Comparison of ENCODE assay signal across 1 cellular context in the genomic region with DNA sequence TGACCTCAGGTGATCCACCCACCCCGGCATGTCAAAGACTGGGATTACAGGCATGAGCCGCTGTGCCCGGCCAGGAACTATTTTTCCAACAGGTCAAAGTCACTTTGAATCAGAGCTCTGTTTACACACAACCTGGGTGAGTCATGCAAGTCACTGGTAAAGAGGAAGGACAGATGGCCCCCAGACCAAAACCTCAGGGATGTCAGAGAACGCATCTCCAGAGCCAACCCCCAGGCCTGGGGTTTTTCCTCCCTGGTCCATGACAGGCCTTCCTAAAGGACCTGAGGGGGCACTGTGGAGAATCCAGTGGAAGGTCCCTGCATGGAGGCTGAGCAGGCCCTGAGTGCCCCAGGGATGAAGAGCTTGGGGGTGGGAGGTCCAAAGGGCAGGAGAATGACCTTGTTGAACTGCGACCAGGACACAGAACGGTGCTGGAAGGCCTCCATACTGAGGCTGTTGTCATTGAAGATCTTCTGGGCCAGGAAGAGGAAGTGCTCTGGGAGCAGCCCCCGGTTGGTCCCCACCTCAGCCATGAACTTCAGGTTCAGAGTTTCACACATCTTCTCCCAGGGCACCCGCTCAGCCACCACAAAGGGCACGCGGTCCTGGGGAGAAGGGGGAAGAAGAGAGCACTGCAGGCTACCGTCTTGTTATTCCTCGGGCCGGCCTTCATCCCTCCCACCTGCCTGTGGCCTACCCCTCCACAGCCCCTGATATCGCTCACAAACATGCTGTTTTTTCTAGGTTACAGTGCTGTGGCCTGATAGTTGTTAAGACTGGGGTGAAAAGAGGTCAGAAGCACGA.
A peak's percentile ranks its signal among the peaks of the same experiment; 100 is the strongest.
TF ChIP-seq lines count a peak whose summit lies in the region.

No MANE protein-coding gene starts in this region.

TF ChIP-seq in HepG2, 621 proteins besides CTCF, POLR2A, EP300 and RAD21 (continued from another document and continues in another):
- TF ChIP-seq, protein P1, sequence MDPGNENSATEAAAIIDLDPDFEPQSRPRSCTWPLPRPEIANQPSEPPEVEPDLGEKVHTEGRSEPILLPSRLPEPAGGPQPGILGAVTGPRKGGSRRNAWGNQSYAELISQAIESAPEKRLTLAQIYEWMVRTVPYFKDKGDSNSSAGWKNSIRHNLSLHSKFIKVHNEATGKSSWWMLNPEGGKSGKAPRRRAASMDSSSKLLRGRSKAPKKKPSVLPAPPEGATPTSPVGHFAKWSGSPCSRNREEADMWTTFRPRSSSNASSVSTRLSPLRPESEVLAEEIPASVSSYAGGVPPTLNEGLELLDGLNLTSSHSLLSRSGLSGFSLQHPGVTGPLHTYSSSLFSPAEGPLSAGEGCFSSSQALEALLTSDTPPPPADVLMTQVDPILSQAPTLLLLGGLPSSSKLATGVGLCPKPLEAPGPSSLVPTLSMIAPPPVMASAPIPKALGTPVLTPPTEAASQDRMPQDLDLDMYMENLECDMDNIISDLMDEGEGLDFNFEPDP (CRISPR knock-in tag; conservative IDR thresholded peaks at IDR 0.05), result 0 out of 2 replicates have a peak, but pooled peaks have one; percentile 35
- TF ChIP-seq ZNF652 (CRISPR knock-in tag; IDR thresholded peaks at IDR 0.05; ENCODE audit: borderline replicate concordance, low read depth) (no peak; the same call in 1 of the 2 replicates), ATF7 (IDR thresholded peaks at IDR 0.05) (0 out of 2 replicates have a peak, but pooled peaks have one; percentile 25), ATF7 (CRISPR knock-in tag; IDR thresholded peaks at IDR 0.05) (peak; percentile 77), ZNF546 (CRISPR knock-in tag; conservative IDR thresholded peaks at IDR 0.05) (no peak), PHF20 (CRISPR knock-in tag; IDR thresholded peaks at IDR 0.05) (no peak), BCL6 (CRISPR knock-in tag; IDR thresholded peaks at IDR 0.05) (peak; percentile 34; the same call in 1 of the 2 replicates), POGZ (CRISPR knock-in tag; IDR thresholded peaks at IDR 0.05) (peak; percentile 50; the same call in 1 of the 2 replicates), IRX3 (CRISPR knock-in tag; IDR thresholded peaks at IDR 0.05; ENCODE audit: borderline replicate concordance, low read depth) (no peak), ZNF451 (CRISPR knock-in tag; IDR thresholded peaks at IDR 0.05) (no peak), SNAPC2 (CRISPR knock-in tag; IDR thresholded peaks at IDR 0.05) (0 out of 2 replicates have a peak, but pooled peaks have one; percentile 24), TBX2 (CRISPR knock-in tag; IDR thresholded peaks at IDR 0.05; ENCODE audit: borderline replicate concordance) (peak; percentile 65), ZSCAN9 (CRISPR knock-in tag; IDR thresholded peaks at IDR 0.05; ENCODE audit: borderline replicate concordance) (0 out of 2 replicates have a peak, but pooled peaks have one; percentile 18), MEIS2 (CRISPR knock-in tag; IDR thresholded peaks at IDR 0.05) (peak; percentile 60; the same call in 1 of the 2 replicates), ZBTB20 (CRISPR knock-in tag; IDR thresholded peaks at IDR 0.05; ENCODE audit: borderline replicate concordance, low read depth) (0 out of 2 replicates have a peak, but pooled peaks have one; percentile 47), ZNF563 (CRISPR knock-in tag; IDR thresholded peaks at IDR 0.05) (peak; percentile 39; the same call in 1 of the 2 replicates), TARDBP (CRISPR knock-in tag; IDR thresholded peaks at IDR 0.05) (peak; percentile 66; the same call in 1 of the 2 replicates), BORCS8-MEF2B (CRISPR knock-in tag; IDR thresholded peaks at IDR 0.05) (peak; percentile 14), RBFOX2 (IDR thresholded peaks at IDR 0.05; ENCODE audit: low read depth, low read length) (peak; percentile 55), EED (CRISPR knock-in tag; IDR thresholded peaks at IDR 0.05) (0 out of 2 replicates have a peak, but pooled peaks have one; percentile 20), TP53 (CRISPR knock-in tag; conservative IDR thresholded peaks at IDR 0.05) (no peak), ELF3 (CRISPR knock-in tag; IDR thresholded peaks at IDR 0.05) (peak; percentile 95), CENPX (CRISPR knock-in tag; IDR thresholded peaks at IDR 0.05) (no peak), SPEN (CRISPR knock-in tag; IDR thresholded peaks at IDR 0.05; ENCODE audit: low read depth) (peak; percentile 75; the same call in 1 of the 2 replicates), RORA (CRISPR knock-in tag; IDR thresholded peaks at IDR 0.05) (no peak), NR2F1 (CRISPR knock-in tag; IDR thresholded peaks at IDR 0.05) (peak in 1 of 2 experiments; percentile 87; a peak in 3 of 4 replicates), HOXA3 (CRISPR knock-in tag; IDR thresholded peaks at IDR 0.05) (peak; percentile 79)
- TF ChIP-seq, protein P2, sequence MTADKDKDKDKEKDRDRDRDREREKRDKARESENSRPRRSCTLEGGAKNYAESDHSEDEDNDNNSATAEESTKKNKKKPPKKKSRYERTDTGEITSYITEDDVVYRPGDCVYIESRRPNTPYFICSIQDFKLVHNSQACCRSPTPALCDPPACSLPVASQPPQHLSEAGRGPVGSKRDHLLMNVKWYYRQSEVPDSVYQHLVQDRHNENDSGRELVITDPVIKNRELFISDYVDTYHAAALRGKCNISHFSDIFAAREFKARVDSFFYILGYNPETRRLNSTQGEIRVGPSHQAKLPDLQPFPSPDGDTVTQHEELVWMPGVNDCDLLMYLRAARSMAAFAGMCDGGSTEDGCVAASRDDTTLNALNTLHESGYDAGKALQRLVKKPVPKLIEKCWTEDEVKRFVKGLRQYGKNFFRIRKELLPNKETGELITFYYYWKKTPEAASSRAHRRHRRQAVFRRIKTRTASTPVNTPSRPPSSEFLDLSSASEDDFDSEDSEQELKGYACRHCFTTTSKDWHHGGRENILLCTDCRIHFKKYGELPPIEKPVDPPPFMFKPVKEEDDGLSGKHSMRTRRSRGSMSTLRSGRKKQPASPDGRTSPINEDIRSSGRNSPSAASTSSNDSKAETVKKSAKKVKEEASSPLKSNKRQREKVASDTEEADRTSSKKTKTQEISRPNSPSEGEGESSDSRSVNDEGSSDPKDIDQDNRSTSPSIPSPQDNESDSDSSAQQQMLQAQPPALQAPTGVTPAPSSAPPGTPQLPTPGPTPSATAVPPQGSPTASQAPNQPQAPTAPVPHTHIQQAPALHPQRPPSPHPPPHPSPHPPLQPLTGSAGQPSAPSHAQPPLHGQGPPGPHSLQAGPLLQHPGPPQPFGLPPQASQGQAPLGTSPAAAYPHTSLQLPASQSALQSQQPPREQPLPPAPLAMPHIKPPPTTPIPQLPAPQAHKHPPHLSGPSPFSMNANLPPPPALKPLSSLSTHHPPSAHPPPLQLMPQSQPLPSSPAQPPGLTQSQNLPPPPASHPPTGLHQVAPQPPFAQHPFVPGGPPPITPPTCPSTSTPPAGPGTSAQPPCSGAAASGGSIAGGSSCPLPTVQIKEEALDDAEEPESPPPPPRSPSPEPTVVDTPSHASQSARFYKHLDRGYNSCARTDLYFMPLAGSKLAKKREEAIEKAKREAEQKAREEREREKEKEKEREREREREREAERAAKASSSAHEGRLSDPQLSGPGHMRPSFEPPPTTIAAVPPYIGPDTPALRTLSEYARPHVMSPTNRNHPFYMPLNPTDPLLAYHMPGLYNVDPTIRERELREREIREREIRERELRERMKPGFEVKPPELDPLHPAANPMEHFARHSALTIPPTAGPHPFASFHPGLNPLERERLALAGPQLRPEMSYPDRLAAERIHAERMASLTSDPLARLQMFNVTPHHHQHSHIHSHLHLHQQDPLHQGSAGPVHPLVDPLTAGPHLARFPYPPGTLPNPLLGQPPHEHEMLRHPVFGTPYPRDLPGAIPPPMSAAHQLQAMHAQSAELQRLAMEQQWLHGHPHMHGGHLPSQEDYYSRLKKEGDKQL (CRISPR knock-in tag; IDR thresholded peaks at IDR 0.05; ENCODE audit: low read depth), result peak; percentile 43; the same call in 1 of the 2 replicates
- TF ChIP-seq, protein P3, sequence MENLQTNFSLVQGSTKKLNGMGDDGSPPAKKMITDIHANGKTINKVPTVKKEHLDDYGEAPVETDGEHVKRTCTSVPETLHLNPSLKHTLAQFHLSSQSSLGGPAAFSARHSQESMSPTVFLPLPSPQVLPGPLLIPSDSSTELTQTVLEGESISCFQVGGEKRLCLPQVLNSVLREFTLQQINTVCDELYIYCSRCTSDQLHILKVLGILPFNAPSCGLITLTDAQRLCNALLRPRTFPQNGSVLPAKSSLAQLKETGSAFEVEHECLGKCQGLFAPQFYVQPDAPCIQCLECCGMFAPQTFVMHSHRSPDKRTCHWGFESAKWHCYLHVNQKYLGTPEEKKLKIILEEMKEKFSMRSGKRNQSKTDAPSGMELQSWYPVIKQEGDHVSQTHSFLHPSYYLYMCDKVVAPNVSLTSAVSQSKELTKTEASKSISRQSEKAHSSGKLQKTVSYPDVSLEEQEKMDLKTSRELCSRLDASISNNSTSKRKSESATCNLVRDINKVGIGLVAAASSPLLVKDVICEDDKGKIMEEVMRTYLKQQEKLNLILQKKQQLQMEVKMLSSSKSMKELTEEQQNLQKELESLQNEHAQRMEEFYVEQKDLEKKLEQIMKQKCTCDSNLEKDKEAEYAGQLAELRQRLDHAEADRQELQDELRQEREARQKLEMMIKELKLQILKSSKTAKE (CRISPR knock-in tag; IDR thresholded peaks at IDR 0.05; ENCODE audit: borderline replicate concordance), result peak; percentile 40; the same call in 1 of the 2 replicates
- TF ChIP-seq, protein P4, sequence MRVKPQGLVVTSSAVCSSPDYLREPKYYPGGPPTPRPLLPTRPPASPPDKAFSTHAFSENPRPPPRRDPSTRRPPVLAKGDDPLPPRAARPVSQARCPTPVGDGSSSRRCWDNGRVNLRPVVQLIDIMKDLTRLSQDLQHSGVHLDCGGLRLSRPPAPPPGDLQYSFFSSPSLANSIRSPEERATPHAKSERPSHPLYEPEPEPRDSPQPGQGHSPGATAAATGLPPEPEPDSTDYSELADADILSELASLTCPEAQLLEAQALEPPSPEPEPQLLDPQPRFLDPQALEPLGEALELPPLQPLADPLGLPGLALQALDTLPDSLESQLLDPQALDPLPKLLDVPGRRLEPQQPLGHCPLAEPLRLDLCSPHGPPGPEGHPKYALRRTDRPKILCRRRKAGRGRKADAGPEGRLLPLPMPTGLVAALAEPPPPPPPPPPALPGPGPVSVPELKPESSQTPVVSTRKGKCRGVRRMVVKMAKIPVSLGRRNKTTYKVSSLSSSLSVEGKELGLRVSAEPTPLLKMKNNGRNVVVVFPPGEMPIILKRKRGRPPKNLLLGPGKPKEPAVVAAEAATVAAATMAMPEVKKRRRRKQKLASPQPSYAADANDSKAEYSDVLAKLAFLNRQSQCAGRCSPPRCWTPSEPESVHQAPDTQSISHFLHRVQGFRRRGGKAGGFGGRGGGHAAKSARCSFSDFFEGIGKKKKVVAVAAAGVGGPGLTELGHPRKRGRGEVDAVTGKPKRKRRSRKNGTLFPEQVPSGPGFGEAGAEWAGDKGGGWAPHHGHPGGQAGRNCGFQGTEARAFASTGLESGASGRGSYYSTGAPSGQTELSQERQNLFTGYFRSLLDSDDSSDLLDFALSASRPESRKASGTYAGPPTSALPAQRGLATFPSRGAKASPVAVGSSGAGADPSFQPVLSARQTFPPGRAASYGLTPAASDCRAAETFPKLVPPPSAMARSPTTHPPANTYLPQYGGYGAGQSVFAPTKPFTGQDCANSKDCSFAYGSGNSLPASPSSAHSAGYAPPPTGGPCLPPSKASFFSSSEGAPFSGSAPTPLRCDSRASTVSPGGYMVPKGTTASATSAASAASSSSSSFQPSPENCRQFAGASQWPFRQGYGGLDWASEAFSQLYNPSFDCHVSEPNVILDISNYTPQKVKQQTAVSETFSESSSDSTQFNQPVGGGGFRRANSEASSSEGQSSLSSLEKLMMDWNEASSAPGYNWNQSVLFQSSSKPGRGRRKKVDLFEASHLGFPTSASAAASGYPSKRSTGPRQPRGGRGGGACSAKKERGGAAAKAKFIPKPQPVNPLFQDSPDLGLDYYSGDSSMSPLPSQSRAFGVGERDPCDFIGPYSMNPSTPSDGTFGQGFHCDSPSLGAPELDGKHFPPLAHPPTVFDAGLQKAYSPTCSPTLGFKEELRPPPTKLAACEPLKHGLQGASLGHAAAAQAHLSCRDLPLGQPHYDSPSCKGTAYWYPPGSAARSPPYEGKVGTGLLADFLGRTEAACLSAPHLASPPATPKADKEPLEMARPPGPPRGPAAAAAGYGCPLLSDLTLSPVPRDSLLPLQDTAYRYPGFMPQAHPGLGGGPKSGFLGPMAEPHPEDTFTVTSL (CRISPR knock-in tag; IDR thresholded peaks at IDR 0.05; ENCODE audit: borderline replicate concordance), result peak; percentile 61; the same call in 1 of the 2 replicates
- TF ChIP-seq, protein P5, sequence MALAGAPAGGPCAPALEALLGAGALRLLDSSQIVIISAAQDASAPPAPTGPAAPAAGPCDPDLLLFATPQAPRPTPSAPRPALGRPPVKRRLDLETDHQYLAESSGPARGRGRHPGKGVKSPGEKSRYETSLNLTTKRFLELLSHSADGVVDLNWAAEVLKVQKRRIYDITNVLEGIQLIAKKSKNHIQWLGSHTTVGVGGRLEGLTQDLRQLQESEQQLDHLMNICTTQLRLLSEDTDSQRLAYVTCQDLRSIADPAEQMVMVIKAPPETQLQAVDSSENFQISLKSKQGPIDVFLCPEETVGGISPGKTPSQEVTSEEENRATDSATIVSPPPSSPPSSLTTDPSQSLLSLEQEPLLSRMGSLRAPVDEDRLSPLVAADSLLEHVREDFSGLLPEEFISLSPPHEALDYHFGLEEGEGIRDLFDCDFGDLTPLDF (CRISPR knock-in tag; IDR thresholded peaks at IDR 0.05), result no peak
- TF ChIP-seq, protein P6, sequence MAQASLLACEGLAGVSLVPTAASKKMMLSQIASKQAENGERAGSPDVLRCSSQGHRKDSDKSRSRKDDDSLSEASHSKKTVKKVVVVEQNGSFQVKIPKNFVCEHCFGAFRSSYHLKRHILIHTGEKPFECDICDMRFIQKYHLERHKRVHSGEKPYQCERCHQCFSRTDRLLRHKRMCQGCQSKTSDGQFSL (CRISPR knock-in tag; IDR thresholded peaks at IDR 0.05), result peak; percentile 55
- TF ChIP-seq, protein P7, sequence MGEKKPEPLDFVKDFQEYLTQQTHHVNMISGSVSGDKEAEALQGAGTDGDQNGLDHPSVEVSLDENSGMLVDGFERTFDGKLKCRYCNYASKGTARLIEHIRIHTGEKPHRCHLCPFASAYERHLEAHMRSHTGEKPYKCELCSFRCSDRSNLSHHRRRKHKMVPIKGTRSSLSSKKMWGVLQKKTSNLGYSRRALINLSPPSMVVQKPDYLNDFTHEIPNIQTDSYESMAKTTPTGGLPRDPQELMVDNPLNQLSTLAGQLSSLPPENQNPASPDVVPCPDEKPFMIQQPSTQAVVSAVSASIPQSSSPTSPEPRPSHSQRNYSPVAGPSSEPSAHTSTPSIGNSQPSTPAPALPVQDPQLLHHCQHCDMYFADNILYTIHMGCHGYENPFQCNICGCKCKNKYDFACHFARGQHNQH (CRISPR knock-in tag; IDR thresholded peaks at IDR 0.05), result peak; percentile 37; the same call in 1 of the 2 replicates
- TF ChIP-seq, protein P8, sequence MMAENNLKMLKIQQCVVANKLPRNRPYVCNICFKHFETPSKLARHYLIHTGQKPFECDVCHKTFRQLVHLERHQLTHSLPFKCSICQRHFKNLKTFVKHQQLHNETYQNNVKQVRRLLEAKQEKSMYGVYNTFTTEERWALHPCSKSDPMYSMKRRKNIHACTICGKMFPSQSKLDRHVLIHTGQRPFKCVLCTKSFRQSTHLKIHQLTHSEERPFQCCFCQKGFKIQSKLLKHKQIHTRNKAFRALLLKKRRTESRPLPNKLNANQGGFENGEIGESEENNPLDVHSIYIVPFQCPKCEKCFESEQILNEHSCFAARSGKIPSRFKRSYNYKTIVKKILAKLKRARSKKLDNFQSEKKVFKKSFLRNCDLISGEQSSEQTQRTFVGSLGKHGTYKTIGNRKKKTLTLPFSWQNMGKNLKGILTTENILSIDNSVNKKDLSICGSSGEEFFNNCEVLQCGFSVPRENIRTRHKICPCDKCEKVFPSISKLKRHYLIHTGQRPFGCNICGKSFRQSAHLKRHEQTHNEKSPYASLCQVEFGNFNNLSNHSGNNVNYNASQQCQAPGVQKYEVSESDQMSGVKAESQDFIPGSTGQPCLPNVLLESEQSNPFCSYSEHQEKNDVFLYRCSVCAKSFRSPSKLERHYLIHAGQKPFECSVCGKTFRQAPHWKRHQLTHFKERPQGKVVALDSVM (CRISPR knock-in tag; IDR thresholded peaks at IDR 0.05), result peak; percentile 86; the same call in 1 of the 2 replicates
